In genomic region chr10:103333934-103334520, GRCh38 we compare ENCODE assay signal across 8 cellular contexts.
A peak's percentile ranks its signal among the peaks of the same experiment; 100 is the strongest.
DNase-seq lines count a peak whose midpoint lies in the region; ATAC-seq and TF ChIP-seq lines count a peak whose summit lies in the region.

No MANE protein-coding gene starts in this region.

- ATAC-seq in DND-41 (ENCODE audit: insufficient read depth, low read depth): 0 out of 3 replicates have a peak, but pooled peaks have one; percentile 45
- ATAC-seq in GM19463 (IDR thresholded peaks at IDR 0.05; ENCODE audit: unreplicated experiment): no peak
- ATAC-seq in GM21619 (IDR thresholded peaks at IDR 0.05; ENCODE audit: unreplicated experiment): no peak

- H4K20me1 ChIP-seq in DND-41 (ENCODE audit: insufficient read depth, low read length): no peaks in the 10 kb centered on the region; the same call in 1 of the 2 replicates

- no peaks in the 10 kb centered on the region for H3K79me2 ChIP-seq in DND-41 (ENCODE audit: insufficient read depth, low read length)

- peaks cover 65% of the 10 kb centered on the region for H3K36me3 Mint-ChIP-seq in nephron progenitor cell (ENCODE audit: low read depth)
- peaks cover 34% of the 10 kb centered on the region for H3K36me3 Mint-ChIP-seq in T-helper 2 cell treated with Interferon-gamma antibody and Interleukin-4, amounts not matched to agents 5 μg/mL and 100 μg/mL, for 36 hours (ENCODE audit: low read depth)

- H3K4me3 Mint-ChIP-seq in nephron progenitor cell: no peak overlapping the region
- H3K4me3 Mint-ChIP-seq in T-helper 2 cell treated with Interferon-gamma antibody and Interleukin-4, amounts not matched to agents 5 μg/mL and 100 μg/mL, for 36 hours: no peak overlapping the region

- no peak overlapping the region for H3K9ac ChIP-seq in DND-41 (ENCODE audit: low read depth, low read length)

- H3K4me1 ChIP-seq in DND-41 (ENCODE audit: insufficient read depth, low read length): no peaks in the 10 kb centered on the region

- H3K4me3 ChIP-seq in DND-41 (ENCODE audit: low read depth in 1 of 2, low read length in 2 of 2): no peak overlapping the region

- no peaks in the 10 kb centered on the region for H3K27me3 Mint-ChIP-seq in nephron progenitor cell (ENCODE audit: low read depth, poor library complexity)
- no peaks in the 10 kb centered on the region for H3K27me3 Mint-ChIP-seq in T-helper 2 cell treated with Interferon-gamma antibody and Interleukin-4, amounts not matched to agents 5 μg/mL and 100 μg/mL, for 36 hours (ENCODE audit: low read depth)

- no peak overlapping the region for H3K27ac ChIP-seq in DND-41 (ENCODE audit: low read length)

- no peak overlapping the region for H3K4me2 ChIP-seq in DND-41 (ENCODE audit: insufficient read depth, low read length)

- H3K9me3 ChIP-seq in DND-41 (ENCODE audit: insufficient read depth, low read length, severe bottlenecking): no peaks in the 10 kb centered on the region

- no peaks in the 10 kb centered on the region for H3K4me1 Mint-ChIP-seq in nephron progenitor cell
- no peaks in the 10 kb centered on the region for H3K4me1 Mint-ChIP-seq in T-helper 2 cell treated with Interferon-gamma antibody and Interleukin-4, amounts not matched to agents 5 μg/mL and 100 μg/mL, for 36 hours (ENCODE audit: low read depth)

- H3K36me3 ChIP-seq in DND-41 (ENCODE audit: insufficient read depth, low read length): peaks cover 71% of the 10 kb centered on the region

- H2AFZ ChIP-seq in DND-41 (ENCODE audit: low read depth, low read length): no peak overlapping the region

- H3K9me3 Mint-ChIP-seq in nephron progenitor cell: no peaks in the 10 kb centered on the region
- H3K9me3 Mint-ChIP-seq in T-helper 2 cell treated with Interferon-gamma antibody and Interleukin-4, amounts not matched to agents 5 μg/mL and 100 μg/mL, for 36 hours: no peaks in the 10 kb centered on the region

- H3K27me3 ChIP-seq in DND-41 (ENCODE audit: insufficient read depth, low read length, poor library complexity): no peaks in the 10 kb centered on the region

- DNase-seq in DND-41 (no peak), LoVo (ENCODE audit: low spot score) (peak; percentile 41), nephron progenitor cell (no peak)
- DNase-seq in central memory CD4-positive, alpha-beta T cell: peak; percentile 14
- no peak for DNase-seq in T-helper 2 cell treated with Interferon-gamma antibody and Interleukin-4, amounts not matched to agents 5 μg/mL and 100 μg/mL, for 36 hours (ENCODE audit: low spot score)
- DNase-seq in activated CD8-positive, alpha-beta memory T cell treated with anti-CD3 and anti-CD28 coated beads for 24 hours: no peak

- no peak overlapping the region for H3K27ac Mint-ChIP-seq in nephron progenitor cell
- H3K27ac Mint-ChIP-seq in T-helper 2 cell treated with Interferon-gamma antibody and Interleukin-4, amounts not matched to agents 5 μg/mL and 100 μg/mL, for 36 hours: no peak overlapping the region

- TF ChIP-seq CTCF in DND-41 (IDR thresholded peaks at IDR 0.05; ENCODE audit: borderline replicate concordance, extremely low read depth, low read length, poor library complexity, severe bottlenecking): peak; percentile 72
- TF ChIP-seq CTCF in nephron progenitor cell (IDR thresholded peaks at IDR 0.05): peak; percentile 64

Comparison
In these comparisons a context has a peak if more than half of its experiments do, and no peak if none do; other contexts are left out.
1. DNase-seq: peak in LoVo (single experiment) and central memory CD4-positive, alpha-beta T cell (single experiment); none in DND-41 (single experiment), nephron progenitor cell (single experiment), T-helper 2 cell treated with Interferon-gamma antibody and Interleukin-4, amounts not matched to agents 5 μg/mL and 100 μg/mL, for 36 hours (single experiment) and activated CD8-positive, alpha-beta memory T cell treated with anti-CD3 and anti-CD28 coated beads for 24 hours (single experiment).